18 cellular contexts compared by ENCODE assay signal in the genomic region with DNA sequence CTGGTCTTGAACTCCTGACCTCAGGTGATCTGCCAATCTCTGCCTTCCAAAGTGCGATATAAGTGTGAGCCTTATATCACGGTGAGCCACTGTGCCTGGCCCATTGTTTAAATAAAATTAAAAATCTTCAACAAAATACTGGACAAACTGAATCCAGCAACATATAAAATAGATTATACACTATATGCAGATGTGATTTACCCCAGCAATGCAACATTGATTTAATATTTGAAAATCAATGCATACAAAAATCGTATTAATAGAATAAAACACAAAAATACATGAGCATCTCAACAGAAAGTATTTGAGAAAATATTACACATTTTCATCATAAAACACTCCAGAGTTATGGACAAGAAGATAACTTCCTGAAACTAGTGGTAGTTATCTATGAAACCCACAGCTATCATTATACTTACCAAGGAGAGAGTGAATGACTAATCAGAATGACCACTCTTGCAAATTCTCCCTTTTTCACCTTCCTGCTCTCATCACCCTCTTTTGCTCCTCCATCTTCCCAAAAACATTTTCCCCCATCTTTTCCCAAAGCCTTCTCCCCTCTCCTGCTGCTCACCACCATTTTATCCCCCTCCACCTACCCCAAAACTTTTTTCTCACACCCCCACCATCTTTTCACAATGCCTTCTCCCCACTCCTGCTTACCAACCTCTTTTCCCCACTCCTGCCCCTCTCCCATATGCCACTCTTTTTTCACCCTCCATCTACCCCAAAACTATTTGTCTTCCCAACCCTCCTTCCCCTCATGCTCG.
DNase-seq lines count a peak whose midpoint lies in the region; ATAC-seq and TF ChIP-seq lines count a peak whose summit lies in the region.
"Had no signal": no experiment of that assay in that cellular context is flagged by ENCODE, and none has a peak within 500 bp of the region (broad histone marks: within the 10 kb centered on the region; RNA-seq: fewer than 3 reads in every experiment).

No MANE protein-coding gene starts in this region.

- peak overlapping the region; percentile 48 for H3K27ac Mint-ChIP-seq in memory B cell
- H3K27ac Mint-ChIP-seq: CD4-positive, CD25-positive, alpha-beta regulatory T cell; CD8-positive, alpha-beta T cell had no signal

- CTCF ChIA-PET in HEK293 (lab: Yijun Ruan, JAX), result interaction anchor here (0.7 to 3.1 kb wide), 2 partner anchors 12 to 172 kb away, joined by 4 to 17 read pairs; no protein-coding TSS in a partner anchor

- peaks cover 23% of the 10 kb centered on the region for H3K4me1 Mint-ChIP-seq in memory B cell

- no peak for TF ChIP-seq CTCF in HEK293 (tag by site-specific recombination; IDR thresholded peaks at IDR 0.05)
- TF ChIP-seq CTCF in testis (IDR thresholded peaks at IDR 0.05), result no peak

- H3K4me1 ChIP-seq in HEK293 (ENCODE audit: control insufficient read depth, insufficient read depth, low read length) (no peaks in the 10 kb centered on the region), testis (no peaks in the 10 kb centered on the region)
- H3K4me1 ChIP-seq: Caco-2 had no signal

- ATAC-seq in memory B cell (ENCODE audit: low read depth) (no peak), GM21619 (IDR thresholded peaks at IDR 0.05; ENCODE audit: unreplicated experiment) (no peak), GM19467 (IDR thresholded peaks at IDR 0.05; ENCODE audit: unreplicated experiment) (no peak)
- ATAC-seq: CD8-positive, alpha-beta T cell had no signal

- H3K27ac ChIP-seq in HEK293 (ENCODE audit: extremely low read depth, low read depth, low read length) (no peak overlapping the region), testis (no peak overlapping the region), substantia nigra (ENCODE audit: low read depth, low read length, poor library complexity, severe bottlenecking) (no peak overlapping the region)
- H3K27ac ChIP-seq: BLaER1, C4-2B, GM23248 had no signal

- no peaks in the 10 kb centered on the region for H3K9me3 Mint-ChIP-seq in memory B cell
- H3K9me3 Mint-ChIP-seq: CD4-positive, CD25-positive, alpha-beta regulatory T cell; CD8-positive, alpha-beta T cell had no signal

- peak; percentile 43 for DNase-seq in OCI-M1 (lab: John Stamatoyannopoulos, UW)
- DNase-seq in memory B cell (ENCODE audit: low spot score in 2 of 2), result no peak
- no peak for DNase-seq in testis
- no peak for DNase-seq in substantia nigra (lab: John Stamatoyannopoulos, UW)
- DNase-seq: Caco-2; CD4-positive, CD25-positive, alpha-beta regulatory T cell; CD8-positive, alpha-beta T cell; DMS153; DND-41; GM23248; H7; HCEC 1CT had no signal

- POLR2A ChIA-PET in HEK293 (lab: Yijun Ruan, JAX), result no interaction called here

- H3K27me3 ChIP-seq in testis, result no peaks in the 10 kb centered on the region

- WGBS in testis, 2 donors, result 77% methylated on average over 4 of the region's 4 CpGs

- H3K9me3 ChIP-seq in HEK293 (ENCODE audit: control insufficient read depth, insufficient read depth, low read depth, low read length), result no peaks in the 10 kb centered on the region
- no peaks in the 10 kb centered on the region for H3K9me3 ChIP-seq in testis
- H3K9me3 ChIP-seq: Caco-2 had no signal

- H3K4me3 ChIP-seq in HEK293 (ENCODE audit: low read depth, low read length) (no peak overlapping the region), testis (peak overlapping the region; percentile 9 to 38)
- H3K4me3 ChIP-seq: BLaER1, GM23248 had no signal

- H3K36me3 ChIP-seq in HEK293 (ENCODE audit: control insufficient read depth in 2 of 2, insufficient read depth in 1 of 2, low read length in 2 of 2), result no peaks in the 10 kb centered on the region
- H3K36me3 ChIP-seq in testis (ENCODE audit: low read depth, missing control alignments), result no peaks in the 10 kb centered on the region
- H3K36me3 ChIP-seq: BLaER1 had no signal

- TF ChIP-seq POLR2A in testis (IDR thresholded peaks at IDR 0.05), result no peak

- H3K27me3 Mint-ChIP-seq in memory B cell, result no peaks in the 10 kb centered on the region
- H3K27me3 Mint-ChIP-seq: B cell had no signal

- intact Hi-C loops in testis (cut with DNase I; ENCODE audit: low total_unique reads), result no loop called here

- no peak overlapping the region for H3K4me3 Mint-ChIP-seq in memory B cell
- H3K4me3 Mint-ChIP-seq: B cell; CD4-positive, CD25-positive, alpha-beta regulatory T cell; CD8-positive, alpha-beta T cell had no signal

- H3K36me3 Mint-ChIP-seq in memory B cell, result peaks cover 9% of the 10 kb centered on the region
- H3K36me3 Mint-ChIP-seq: CD4-positive, CD25-positive, alpha-beta regulatory T cell; CD8-positive, alpha-beta T cell had no signal

TF ChIP-seq in HEK293, 187 proteins besides CTCF, POLR2A, EP300 and RAD21 (continues in another document):
- TF ChIP-seq PRDM1 (tag by site-specific recombination; IDR thresholded peaks at IDR 0.05) (peak; percentile 67), ZNF37A (tag by site-specific recombination; IDR thresholded peaks at IDR 0.05) (no peak), ZNF16 (tag by site-specific recombination; IDR thresholded peaks at IDR 0.05; ENCODE audit: low read depth) (no peak), ZNF610 (tag by site-specific recombination; IDR thresholded peaks at IDR 0.05; ENCODE audit: borderline replicate concordance) (no peak), ZNF654 (tag by site-specific recombination; IDR thresholded peaks at IDR 0.05; ENCODE audit: low read depth) (no peak), ZNF76 (tag by site-specific recombination; IDR thresholded peaks at IDR 0.05; ENCODE audit: borderline replicate concordance, low read depth) (no peak), ZFP69B (tag by site-specific recombination; IDR thresholded peaks at IDR 0.05) (no peak), ZNF211 (tag by site-specific recombination; IDR thresholded peaks at IDR 0.05; ENCODE audit: low read depth) (no peak), ZNF24 (tag by site-specific recombination; IDR thresholded peaks at IDR 0.05) (no peak), ZNF549 (tag by site-specific recombination; IDR thresholded peaks at IDR 0.05) (no peak), ZNF449 (tag by site-specific recombination; IDR thresholded peaks at IDR 0.05) (no peak)
- TF ChIP-seq, protein P1, sequence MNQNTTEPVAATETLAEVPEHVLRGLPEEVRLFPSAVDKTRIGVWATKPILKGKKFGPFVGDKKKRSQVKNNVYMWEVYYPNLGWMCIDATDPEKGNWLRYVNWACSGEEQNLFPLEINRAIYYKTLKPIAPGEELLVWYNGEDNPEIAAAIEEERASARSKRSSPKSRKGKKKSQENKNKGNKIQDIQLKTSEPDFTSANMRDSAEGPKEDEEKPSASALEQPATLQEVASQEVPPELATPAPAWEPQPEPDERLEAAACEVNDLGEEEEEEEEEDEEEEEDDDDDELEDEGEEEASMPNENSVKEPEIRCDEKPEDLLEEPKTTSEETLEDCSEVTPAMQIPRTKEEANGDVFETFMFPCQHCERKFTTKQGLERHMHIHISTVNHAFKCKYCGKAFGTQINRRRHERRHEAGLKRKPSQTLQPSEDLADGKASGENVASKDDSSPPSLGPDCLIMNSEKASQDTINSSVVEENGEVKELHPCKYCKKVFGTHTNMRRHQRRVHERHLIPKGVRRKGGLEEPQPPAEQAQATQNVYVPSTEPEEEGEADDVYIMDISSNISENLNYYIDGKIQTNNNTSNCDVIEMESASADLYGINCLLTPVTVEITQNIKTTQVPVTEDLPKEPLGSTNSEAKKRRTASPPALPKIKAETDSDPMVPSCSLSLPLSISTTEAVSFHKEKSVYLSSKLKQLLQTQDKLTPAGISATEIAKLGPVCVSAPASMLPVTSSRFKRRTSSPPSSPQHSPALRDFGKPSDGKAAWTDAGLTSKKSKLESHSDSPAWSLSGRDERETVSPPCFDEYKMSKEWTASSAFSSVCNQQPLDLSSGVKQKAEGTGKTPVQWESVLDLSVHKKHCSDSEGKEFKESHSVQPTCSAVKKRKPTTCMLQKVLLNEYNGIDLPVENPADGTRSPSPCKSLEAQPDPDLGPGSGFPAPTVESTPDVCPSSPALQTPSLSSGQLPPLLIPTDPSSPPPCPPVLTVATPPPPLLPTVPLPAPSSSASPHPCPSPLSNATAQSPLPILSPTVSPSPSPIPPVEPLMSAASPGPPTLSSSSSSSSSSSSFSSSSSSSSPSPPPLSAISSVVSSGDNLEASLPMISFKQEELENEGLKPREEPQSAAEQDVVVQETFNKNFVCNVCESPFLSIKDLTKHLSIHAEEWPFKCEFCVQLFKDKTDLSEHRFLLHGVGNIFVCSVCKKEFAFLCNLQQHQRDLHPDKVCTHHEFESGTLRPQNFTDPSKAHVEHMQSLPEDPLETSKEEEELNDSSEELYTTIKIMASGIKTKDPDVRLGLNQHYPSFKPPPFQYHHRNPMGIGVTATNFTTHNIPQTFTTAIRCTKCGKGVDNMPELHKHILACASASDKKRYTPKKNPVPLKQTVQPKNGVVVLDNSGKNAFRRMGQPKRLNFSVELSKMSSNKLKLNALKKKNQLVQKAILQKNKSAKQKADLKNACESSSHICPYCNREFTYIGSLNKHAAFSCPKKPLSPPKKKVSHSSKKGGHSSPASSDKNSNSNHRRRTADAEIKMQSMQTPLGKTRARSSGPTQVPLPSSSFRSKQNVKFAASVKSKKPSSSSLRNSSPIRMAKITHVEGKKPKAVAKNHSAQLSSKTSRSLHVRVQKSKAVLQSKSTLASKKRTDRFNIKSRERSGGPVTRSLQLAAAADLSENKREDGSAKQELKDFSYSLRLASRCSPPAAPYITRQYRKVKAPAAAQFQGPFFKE (tag by site-specific recombination; IDR thresholded peaks at IDR 0.05; ENCODE audit: borderline replicate concordance), result no peak
